ENCODE assay signal across 2 cellular contexts in the genomic region with DNA sequence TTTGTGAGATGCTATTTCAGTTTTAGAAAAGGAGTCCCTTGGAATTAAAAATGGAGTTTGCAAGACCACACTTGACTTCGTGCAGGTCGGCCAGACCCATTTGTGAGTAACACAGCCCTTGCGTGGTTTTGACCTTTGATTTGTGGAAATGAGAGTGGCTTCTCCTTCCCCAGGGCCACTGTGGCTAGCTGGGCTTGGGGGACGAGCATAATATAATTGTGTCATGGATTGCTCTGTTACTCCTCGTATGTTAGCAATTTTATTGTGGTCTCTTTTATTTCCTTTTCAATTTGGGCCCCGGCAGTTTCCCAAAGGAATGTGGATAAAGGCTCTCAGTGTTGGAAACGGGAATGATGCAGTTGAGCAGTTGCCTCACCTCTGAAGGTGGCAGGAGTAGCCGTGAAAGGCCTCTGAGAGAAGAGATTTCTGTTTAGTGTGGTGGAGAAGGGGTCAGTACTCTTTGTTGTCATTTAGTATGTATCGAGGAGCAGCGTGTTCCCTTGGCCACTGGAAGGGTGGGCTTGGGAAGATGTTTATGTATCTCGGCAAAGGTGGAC.
TF ChIP-seq lines count a peak whose summit lies in the region.

No MANE protein-coding gene starts in this region.

TF ChIP-seq in IMR-90, 13 proteins besides CTCF, POLR2A, EP300 and RAD21:
- TF ChIP-seq MAFK (IDR thresholded peaks at IDR 0.05; ENCODE audit: low read depth, low read length) = no peak
- no peak for TF ChIP-seq MXI1 (IDR thresholded peaks at IDR 0.05; ENCODE audit: borderline replicate concordance, low read depth, low read length)
- TF ChIP-seq, protein P1, sequence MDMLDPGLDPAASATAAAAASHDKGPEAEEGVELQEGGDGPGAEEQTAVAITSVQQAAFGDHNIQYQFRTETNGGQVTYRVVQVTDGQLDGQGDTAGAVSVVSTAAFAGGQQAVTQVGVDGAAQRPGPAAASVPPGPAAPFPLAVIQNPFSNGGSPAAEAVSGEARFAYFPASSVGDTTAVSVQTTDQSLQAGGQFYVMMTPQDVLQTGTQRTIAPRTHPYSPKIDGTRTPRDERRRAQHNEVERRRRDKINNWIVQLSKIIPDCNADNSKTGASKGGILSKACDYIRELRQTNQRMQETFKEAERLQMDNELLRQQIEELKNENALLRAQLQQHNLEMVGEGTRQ (IDR thresholded peaks at IDR 0.05; ENCODE audit: low read depth, low read length) = no peak
- no peak for TF ChIP-seq BHLHE40 (IDR thresholded peaks at IDR 0.05; ENCODE audit: low read depth, low read length)
- no peak for TF ChIP-seq FOS (IDR thresholded peaks at IDR 0.05; ENCODE audit: low read depth, low read length)
- TF ChIP-seq RCOR1 (IDR thresholded peaks at IDR 0.05; ENCODE audit: insufficient replicate concordance, low read length) = no peak
- TF ChIP-seq, protein P2, sequence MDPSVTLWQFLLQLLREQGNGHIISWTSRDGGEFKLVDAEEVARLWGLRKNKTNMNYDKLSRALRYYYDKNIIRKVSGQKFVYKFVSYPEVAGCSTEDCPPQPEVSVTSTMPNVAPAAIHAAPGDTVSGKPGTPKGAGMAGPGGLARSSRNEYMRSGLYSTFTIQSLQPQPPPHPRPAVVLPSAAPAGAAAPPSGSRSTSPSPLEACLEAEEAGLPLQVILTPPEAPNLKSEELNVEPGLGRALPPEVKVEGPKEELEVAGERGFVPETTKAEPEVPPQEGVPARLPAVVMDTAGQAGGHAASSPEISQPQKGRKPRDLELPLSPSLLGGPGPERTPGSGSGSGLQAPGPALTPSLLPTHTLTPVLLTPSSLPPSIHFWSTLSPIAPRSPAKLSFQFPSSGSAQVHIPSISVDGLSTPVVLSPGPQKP (IDR thresholded peaks at IDR 0.05; ENCODE audit: borderline replicate concordance, low read depth, low read length) = no peak
- TF ChIP-seq RFX5 (IDR thresholded peaks at IDR 0.05; ENCODE audit: low read depth, low read length) = no peak
- TF ChIP-seq MAZ (IDR thresholded peaks at IDR 0.05; ENCODE audit: borderline replicate concordance, low read depth, low read length) = no peak
- TF ChIP-seq CEBPB (IDR thresholded peaks at IDR 0.05; ENCODE audit: low read depth, low read length) = no peak
- TF ChIP-seq CHD1 (IDR thresholded peaks at IDR 0.05; ENCODE audit: low read depth, low read length) = no peak
- TF ChIP-seq NFE2L2 (IDR thresholded peaks at IDR 0.05; ENCODE audit: low read depth, low read length) = no peak
- no peak for TF ChIP-seq SMC3 (IDR thresholded peaks at IDR 0.05; ENCODE audit: low read depth, low read length)

TF ChIP-seq in GM12891, 5 proteins besides CTCF, POLR2A, EP300 and RAD21:
- TF ChIP-seq POU2F2 (IDR thresholded peaks at IDR 0.05; ENCODE audit: low read depth, low read length) (no peak), SPI1 (IDR thresholded peaks at IDR 0.05; ENCODE audit: low read depth, low read length) (no peak), TAF1 (IDR thresholded peaks at IDR 0.05; ENCODE audit: low read depth, low read length) (no peak), POLR2AphosphoS5 (IDR thresholded peaks at IDR 0.05; ENCODE audit: low read depth, low read length) (no peak), PAX5 (IDR thresholded peaks at IDR 0.05; ENCODE audit: insufficient read depth, low read length, severe bottlenecking) (no peak)
